In genomic region chr7:35519971-35520809, GRCh38 we compare ENCODE assay signal across 9 cellular contexts.
DNase-seq lines count a peak whose midpoint lies in the region; ATAC-seq and TF ChIP-seq lines count a peak whose summit lies in the region.
"Had no signal": no experiment of that assay in that cellular context is flagged by ENCODE, and none has a peak within 500 bp of the region (broad histone marks: within the 10 kb centered on the region; RNA-seq: fewer than 3 reads in every experiment).

No MANE protein-coding gene starts in this region.

- H3K27ac Mint-ChIP-seq in naive thymus-derived CD4-positive, alpha-beta T cell, result no peak overlapping the region
- H3K27ac Mint-ChIP-seq: dendritic cell treated with granulocyte-macrophage colony-stimulating factor and Interleukin-4, amounts not matched to agents 40 ng/mL and 50 ng/mL, for 4 days had no signal

- no peaks in the 10 kb centered on the region for H3K36me3 ChIP-seq in naive thymus-derived CD4-positive, alpha-beta T cell (ENCODE audit: control insufficient read depth in 2 of 3, insufficient read depth in 3 of 3, low read length in 3 of 3)
- H3K36me3 ChIP-seq in upper lobe of left lung, result no peaks in the 10 kb centered on the region

- 36 to 40% methylated on average over 14 of the region's 14 CpGs for WGBS in upper lobe of left lung, 2 donors

- ATAC-seq in GM19467 (IDR thresholded peaks at IDR 0.05; ENCODE audit: unreplicated experiment) (peak; percentile 81), upper lobe of left lung (ENCODE audit: low FRiP score in 2 of 2) (peak; percentile 69 to 91)
- peak; percentile 79 for ATAC-seq in naive thymus-derived CD4-positive, alpha-beta T cell

- no peaks in the 10 kb centered on the region for H3K9me3 ChIP-seq in naive thymus-derived CD4-positive, alpha-beta T cell (ENCODE audit: control insufficient read depth in 2 of 3, low read length in 3 of 3)
- H3K9me3 ChIP-seq in upper lobe of left lung, result no peaks in the 10 kb centered on the region

- POLR2A ChIA-PET in naive thymus-derived CD4-positive, alpha-beta T cell (lab: Charles Lee), result no interaction called here

- H3K36me3 Mint-ChIP-seq in naive thymus-derived CD4-positive, alpha-beta T cell, result no peaks in the 10 kb centered on the region

- CTCF ChIA-PET in naive thymus-derived CD4-positive, alpha-beta T cell (lab: Charles Lee), result interaction anchor here (0.7 to 1.6 kb wide), 2 partner anchors 95 to 480 kb away, joined by 3 to 5 read pairs; no protein-coding TSS in a partner anchor

- peak; percentile 49 for DNase-seq in DMS 273 treated with DMSO at 0.1 percent for 48 hours (lab: John Stamatoyannopoulos, UW)
- peak; percentile 62 for DNase-seq in HK-2 (ENCODE audit: unreplicated experiment)
- DNase-seq in NCI-H774 (lab: John Stamatoyannopoulos, UW), result peak; percentile 40
- peak in 2 of 3 experiments; percentile 12 to 41 for DNase-seq in activated CD8-positive, alpha-beta memory T cell treated with anti-CD3 and anti-CD28 coated beads for 48 hours (ENCODE audit: low read depth in 2 of 3, low spot score in 2 of 3)
- DNase-seq in epithelial cell of proximal tubule (ENCODE audit: low read depth), result peak; percentile 10
- peak in 6 of 9 donors; percentile 38 to 47 (median 40) for DNase-seq in naive thymus-derived CD4-positive, alpha-beta T cell
- DNase-seq in upper lobe of left lung, result peak in 1 of 2 donors; percentile 56

- no peak for TF ChIP-seq POLR2A in upper lobe of left lung (IDR thresholded peaks at IDR 0.05)

- H3K27me3 Mint-ChIP-seq in naive thymus-derived CD4-positive, alpha-beta T cell, result peaks cover 0 to 33% (median 17%) of the 10 kb centered on the region in 5 donors

- H3K4me1 Mint-ChIP-seq in naive thymus-derived CD4-positive, alpha-beta T cell, result peaks cover 0 to 6% (median 4%) of the 10 kb centered on the region in 7 donors

- no peak overlapping the region for H3K27ac ChIP-seq in naive thymus-derived CD4-positive, alpha-beta T cell (ENCODE audit: low read depth, low read length)
- no peak overlapping the region for H3K27ac ChIP-seq in upper lobe of left lung

- TF ChIP-seq EP300 in upper lobe of left lung (IDR thresholded peaks at IDR 0.05), result no peak

- no peaks in the 10 kb centered on the region for H3K27me3 ChIP-seq in naive thymus-derived CD4-positive, alpha-beta T cell (ENCODE audit: control insufficient read depth in 2 of 2, insufficient read depth in 2 of 2, low read length in 2 of 2)
- no peaks in the 10 kb centered on the region for H3K27me3 ChIP-seq in upper lobe of left lung

- no peaks in the 10 kb centered on the region for H3K4me1 ChIP-seq in naive thymus-derived CD4-positive, alpha-beta T cell (ENCODE audit: control insufficient read depth in 2 of 2, insufficient read depth in 2 of 2, low read length in 2 of 2)
- no peaks in the 10 kb centered on the region for H3K4me1 ChIP-seq in upper lobe of left lung

- no peak overlapping the region for H3K4me3 Mint-ChIP-seq in naive thymus-derived CD4-positive, alpha-beta T cell
- H3K4me3 Mint-ChIP-seq: dendritic cell treated with granulocyte-macrophage colony-stimulating factor and Interleukin-4, amounts not matched to agents 40 ng/mL and 50 ng/mL, for 4 days had no signal

- peak; percentile 95 for TF ChIP-seq CTCF in epithelial cell of proximal tubule (conservative IDR thresholded peaks at IDR 0.05; ENCODE audit: low read depth, low read length)
- TF ChIP-seq CTCF in upper lobe of left lung (IDR thresholded peaks at IDR 0.05), result peak; percentile 68 to 85 (median 78)

- H3K9me3 Mint-ChIP-seq in naive thymus-derived CD4-positive, alpha-beta T cell, result no peaks in the 10 kb centered on the region
- H3K9me3 Mint-ChIP-seq: dendritic cell treated with granulocyte-macrophage colony-stimulating factor and Interleukin-4, amounts not matched to agents 40 ng/mL and 50 ng/mL, for 4 days had no signal

- intact Hi-C loops in naive thymus-derived CD4-positive, alpha-beta T cell (cut with micrococcal nuclease), result loop anchor here (1.0 to 5.0 kb wide), 5 partner anchors 95 to 1198 kb away; no protein-coding TSS in a partner anchor

- H3K4me3 ChIP-seq in epithelial cell of proximal tubule (ENCODE audit: low read depth, low read length) (no peak overlapping the region), upper lobe of left lung (no peak overlapping the region)
- no peak overlapping the region for H3K4me3 ChIP-seq in naive thymus-derived CD4-positive, alpha-beta T cell (ENCODE audit: low read length)
